In the genomic region with DNA sequence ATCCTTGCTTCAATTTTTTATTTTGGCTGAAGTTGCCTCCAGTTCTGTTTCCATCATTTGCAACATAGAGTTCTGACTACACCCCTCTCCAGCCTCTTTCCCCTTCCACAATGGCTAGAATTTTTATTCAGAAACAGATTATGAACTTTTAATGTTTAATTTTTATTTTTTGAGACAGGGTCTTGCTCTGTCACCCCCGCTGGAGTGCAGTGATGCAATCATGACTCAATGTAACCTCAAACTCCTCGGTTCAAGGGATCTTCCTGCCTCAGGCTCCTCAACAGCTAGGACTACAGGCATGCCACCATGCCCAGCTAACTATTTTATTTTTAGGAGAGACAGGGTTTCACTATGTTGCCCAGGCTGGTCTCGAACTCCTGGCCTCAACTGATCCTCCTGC, we compare ENCODE assay signal across 26 cellular contexts. TPM values are rescaled to one million over a fixed set of nuclear protein-coding genes. Genes with fewer than 3 reads are reported as not detected.
"Had no signal": no experiment of that assay in that cellular context is flagged by ENCODE, and none has a peak within 500 bp of the region (broad histone marks: within the 10 kb centered on the region; RNA-seq: fewer than 3 reads in every experiment).

No MANE protein-coding gene starts in this region.

- H3K27me3 ChIP-seq: right atrium auricular region had no signal

- H3K27ac Mint-ChIP-seq: endodermal cell; natural killer cell; stimulated activated effector memory CD8-positive, alpha-beta T cell treated with anti-CD3 and anti-CD28 coated beads, Interleukin-12 subunit alpha, Interleukin-12 subunit beta, amount 100 ng/mL, for 72 hours had no signal

- H3K4me1 ChIP-seq: colonic mucosa had no signal

- H3K9me3 ChIP-seq: colonic mucosa, mucosa of descending colon, right atrium auricular region had no signal

- H3K4me3 Mint-ChIP-seq: endodermal cell; natural killer cell; neural crest cell; stimulated activated effector memory CD8-positive, alpha-beta T cell treated with anti-CD3 and anti-CD28 coated beads, Interleukin-12 subunit alpha, Interleukin-12 subunit beta, amount 100 ng/mL, for 72 hours had no signal

- H3K36me3 Mint-ChIP-seq: natural killer cell; stimulated activated effector memory CD8-positive, alpha-beta T cell treated with anti-CD3 and anti-CD28 coated beads, Interleukin-12 subunit alpha, Interleukin-12 subunit beta, amount 100 ng/mL, for 72 hours had no signal

- H3K27ac ChIP-seq: colonic mucosa, heart left ventricle, right atrium auricular region, tibial artery had no signal

- H3K4me3 ChIP-seq: colonic mucosa, heart left ventricle, mucosa of descending colon, right atrium auricular region, tibial artery had no signal

- FAIRE-seq: endothelial cell of umbilical vein, frontal cortex had no signal

- DNase-seq: colonic mucosa; dermis blood vessel endothelial cell; effector CD4-positive, alpha-beta T cell; erythroblast; heart left ventricle; hippocampal formation; kidney glomerular epithelial cell; mammary epithelial cell; mucosa of descending colon; natural killer cell; posterior cingulate gyrus; stimulated activated CD4-positive, alpha-beta T cell treated with anti-CD3 and anti-CD28 coated beads, Interleukin-4, amount 100 ng/mL, for 1 hour; stimulated activated CD8-positive, alpha-beta memory T cell treated with anti-CD3 and anti-CD28 coated beads, Interleukin-4, amount 100 ng/mL, for 48 hours; stimulated activated naive CD8-positive, alpha-beta T cell treated with anti-CD3 and anti-CD28 coated beads, Interleukin-15, Interleukin-2, amounts not matched to agents 100 U/mL and 50 U/mL, for 24 hours; tibial artery had no signal

- H3K4me1 Mint-ChIP-seq: endodermal cell had no signal

- H3K36me3 ChIP-seq: colonic mucosa, heart left ventricle, right atrium auricular region, tibial artery had no signal

- ATAC-seq: heart left ventricle; mucosa of descending colon; natural killer cell; stimulated activated effector memory CD8-positive, alpha-beta T cell treated with anti-CD3 and anti-CD28 coated beads, Interleukin-12 subunit alpha, Interleukin-12 subunit beta, amount 100 ng/mL, for 72 hours; stimulated activated naive CD8-positive, alpha-beta T cell treated with anti-CD3 and anti-CD28 coated beads, Interleukin-15, Interleukin-2, amounts not matched to agents 100 U/mL and 50 U/mL, for 24 hours had no signal

RNA-seq across cellular contexts. Expression of gene NTSR2, which starts 2.8 kb away (rescaled TPM):
- total RNA-seq: colonic mucosa, dermis blood vessel endothelial cell, endodermal cell, endothelial cell of umbilical vein, glomerular endothelial cell, liver, mammary epithelial cell, mucosa of descending colon, myocyte, natural killer cell, neural crest cell, osteocyte, right atrium auricular region, ureter had no signal
- polyA plus RNA-seq: endothelial cell of umbilical vein, liver, mammary epithelial cell had no signal
